31 cellular contexts compared by ENCODE assay signal in genomic region chr6:121201108-121201507, GRCh38.
DNase-seq lines count a peak whose midpoint lies in the region; ATAC-seq, FAIRE-seq and TF ChIP-seq lines count a peak whose summit lies in the region.
"Had no signal": no experiment of that assay in that cellular context is flagged by ENCODE, and none has a peak within 500 bp of the region (broad histone marks: within the 10 kb centered on the region; RNA-seq: fewer than 3 reads in every experiment).

No MANE protein-coding gene starts in this region.

- H3K9ac ChIP-seq in HepG2 (ENCODE audit: insufficient read depth, low read depth, low read length) (no peak overlapping the region), astrocyte (ENCODE audit: low read length) (no peak overlapping the region)
- H3K9ac ChIP-seq: GM23248 had no signal

- no peak for TF ChIP-seq RAD21 in HepG2 (CRISPR knock-in tag; IDR thresholded peaks at IDR 0.05)

- H3K4me1 ChIP-seq in HepG2 (ENCODE audit: insufficient read depth, low read length) (no peaks in the 10 kb centered on the region), right lobe of liver (no peaks in the 10 kb centered on the region), astrocyte (ENCODE audit: insufficient read depth, low read length) (no peaks in the 10 kb centered on the region)
- H3K4me1 ChIP-seq: colonic mucosa, uterus had no signal

- WGBS in HepG2 (ENCODE audit: low lambda C conversion rate), result 35% methylated on average over 2 of the region's 2 CpGs
- WGBS in right lobe of liver (ENCODE audit: insufficient coverage, low coverage, low lambda C conversion rate, missing lambda C conversion rate), result 55% methylated on average over 2 of the region's 2 CpGs

- peaks cover 4% of the 10 kb centered on the region for H3K36me3 Mint-ChIP-seq in astrocyte (ENCODE audit: low read depth, unreplicated experiment)
- H3K36me3 Mint-ChIP-seq: activated naive CD4-positive, alpha-beta T cell treated with anti-CD3 and anti-CD28 coated beads, Interleukin-2, amount 10 ng/mL, durations not matched to agents 7 days and 5 days had no signal

- no peaks in the 10 kb centered on the region for H3K9me3 ChIP-seq in HepG2 (ENCODE audit: low read length)
- H3K9me3 ChIP-seq in right lobe of liver, result no peaks in the 10 kb centered on the region
- no peaks in the 10 kb centered on the region for H3K9me3 ChIP-seq in astrocyte (ENCODE audit: insufficient read depth, low read depth, low read length)
- H3K9me3 ChIP-seq: colonic mucosa, thoracic aorta, uterus had no signal

- H3K4me2 ChIP-seq in HepG2 (ENCODE audit: low read depth, low read length) (no peak overlapping the region), astrocyte (ENCODE audit: low read length) (no peak overlapping the region)

- TF ChIP-seq POLR2A in HepG2 (IDR thresholded peaks at IDR 0.05; ENCODE audit: insufficient read depth in 1 of 2, low read depth in 2 of 2, low read length in 2 of 2) (no peak), right lobe of liver (IDR thresholded peaks at IDR 0.05) (no peak)

- CTCF ChIA-PET in HepG2 (lab: Yijun Ruan, JAX; ENCODE audit: low intra/inter-chr PET ratio, low total read pairs), result no interaction called here

- no peak overlapping the region for H2AFZ ChIP-seq in HepG2 (ENCODE audit: low read length)
- no peak overlapping the region for H2AFZ ChIP-seq in astrocyte (ENCODE audit: low read depth, low read length)
- H2AFZ ChIP-seq: GM23248 had no signal

- no TSS peak for BruUV-seq in HepG2 (replicated peaks; lab: Mats Ljungman, UMichigan)

- no peaks in the 10 kb centered on the region for H3K79me2 ChIP-seq in HepG2 (ENCODE audit: insufficient read depth, low read length)
- no peaks in the 10 kb centered on the region for H3K79me2 ChIP-seq in astrocyte (ENCODE audit: insufficient read depth, low read length)

- H4K20me1 ChIP-seq in HepG2 (ENCODE audit: insufficient read depth, low read length) (no peaks in the 10 kb centered on the region), astrocyte (ENCODE audit: insufficient read depth, low read length) (no peaks in the 10 kb centered on the region)

- intact Hi-C loops in HepG2 (cut with micrococcal nuclease; ENCODE audit: unreplicated experiment), result no loop called here
- intact Hi-C loops in right lobe of liver (cut with DNase I), result no loop called here
- intact Hi-C loops in left ventricle myocardium superior (cut with micrococcal nuclease), result no loop called here

- H3K4me1 Mint-ChIP-seq in astrocyte (ENCODE audit: low read depth, unreplicated experiment), result no peaks in the 10 kb centered on the region
- H3K4me1 Mint-ChIP-seq: activated naive CD4-positive, alpha-beta T cell treated with anti-CD3 and anti-CD28 coated beads, Interleukin-2, amount 10 ng/mL, durations not matched to agents 7 days and 5 days; activated T-helper 17 cell treated with anti-CD3 and anti-CD28 coated beads, Interleukin-2, amount 50 U/mL, for 72 hours; stimulated activated naive CD8-positive, alpha-beta T cell treated with anti-CD3 and anti-CD28 coated beads, Interleukin-15, amount 100 ng/mL, for 72 hours had no signal

- H3K27me3 Mint-ChIP-seq in astrocyte (ENCODE audit: low read depth, unreplicated experiment), result no peaks in the 10 kb centered on the region
- H3K27me3 Mint-ChIP-seq: activated naive CD4-positive, alpha-beta T cell treated with anti-CD3 and anti-CD28 coated beads, Interleukin-2, amount 10 ng/mL, durations not matched to agents 7 days and 5 days; activated T-helper 17 cell treated with anti-CD3 and anti-CD28 coated beads, Interleukin-2, amount 50 U/mL, for 72 hours; stimulated activated naive CD8-positive, alpha-beta T cell treated with anti-CD3 and anti-CD28 coated beads, Interleukin-15, amount 100 ng/mL, for 72 hours had no signal

- POLR2A ChIA-PET in HepG2 (lab: Yijun Ruan, JAX), result no interaction called here

- no peak for TF ChIP-seq EP300 in HepG2 (IDR thresholded peaks at IDR 0.05; ENCODE audit: low read depth in 2 of 2, low read length in 2 of 2)
- TF ChIP-seq EP300 in HepG2 (CRISPR knock-in tag; IDR thresholded peaks at IDR 0.05; ENCODE audit: borderline replicate concordance), result no peak

- H3K4me3 ChIP-seq in HepG2 (replicated peaks in 1 of 3; ENCODE audit: insufficient read depth in 1 of 3, low read depth in 2 of 3, low read length in 3 of 3) (no peak overlapping the region), right lobe of liver (no peak overlapping the region), astrocyte (ENCODE audit: insufficient read depth, low read depth, low read length) (no peak overlapping the region), fibroblast of villous mesenchyme (ENCODE audit: low read depth, low read length) (no peak overlapping the region)
- H3K4me3 ChIP-seq: colonic mucosa, GM23248, thoracic aorta, uterus had no signal

- no peaks in the 10 kb centered on the region for H3K9me3 Mint-ChIP-seq in astrocyte (ENCODE audit: unreplicated experiment)
- H3K9me3 Mint-ChIP-seq: activated naive CD4-positive, alpha-beta T cell treated with anti-CD3 and anti-CD28 coated beads, Interleukin-2, amount 10 ng/mL, durations not matched to agents 7 days and 5 days; activated T-helper 17 cell treated with anti-CD3 and anti-CD28 coated beads, Interleukin-2, amount 50 U/mL, for 72 hours; HFFc6; stimulated activated naive CD8-positive, alpha-beta T cell treated with anti-CD3 and anti-CD28 coated beads, Interleukin-15, amount 100 ng/mL, for 72 hours had no signal

- ATAC-seq in HepG2 (no peak), right lobe of liver (no peak), left ventricle myocardium superior (no peak), left lobe of liver (no peak), HG03565 (IDR thresholded peaks at IDR 0.05; ENCODE audit: unreplicated experiment) (no peak)
- ATAC-seq: activated T-helper 17 cell treated with anti-CD3 and anti-CD28 coated beads, Interleukin-2, amount 50 U/mL, for 72 hours; Panc1; right cardiac atrium; stimulated activated naive CD8-positive, alpha-beta T cell treated with anti-CD3 and anti-CD28 coated beads, Interleukin-15, amount 100 ng/mL, for 72 hours had no signal

- FAIRE-seq in HepG2 (lab: Jason Lieb, UNC) (no peak), astrocyte (lab: Jason Lieb, UNC) (peak; percentile 41)
- FAIRE-seq: A204.1 had no signal

- no peak overlapping the region for H3K4me3 Mint-ChIP-seq in astrocyte (ENCODE audit: unreplicated experiment)
- H3K4me3 Mint-ChIP-seq: activated naive CD4-positive, alpha-beta T cell treated with anti-CD3 and anti-CD28 coated beads, Interleukin-2, amount 10 ng/mL, durations not matched to agents 7 days and 5 days; activated T-helper 17 cell treated with anti-CD3 and anti-CD28 coated beads, Interleukin-2, amount 50 U/mL, for 72 hours; HFFc6; mesothelial cell of epicardium; stimulated activated naive CD8-positive, alpha-beta T cell treated with anti-CD3 and anti-CD28 coated beads, Interleukin-15, amount 100 ng/mL, for 72 hours had no signal

- no peak overlapping the region for H3K27ac Mint-ChIP-seq in astrocyte (ENCODE audit: unreplicated experiment)
- H3K27ac Mint-ChIP-seq: activated naive CD4-positive, alpha-beta T cell treated with anti-CD3 and anti-CD28 coated beads, Interleukin-2, amount 10 ng/mL, durations not matched to agents 7 days and 5 days; activated T-helper 17 cell treated with anti-CD3 and anti-CD28 coated beads, Interleukin-2, amount 50 U/mL, for 72 hours; HFFc6; mesothelial cell of epicardium had no signal

- in situ Hi-C loops in HepG2 (cut with HindIII; ENCODE audit: extremely low pct_ligation_motif_present, low pct_unique_long_range_greater_than_20kb), result no loop called here

- DNase-seq in HepG2 (ENCODE audit: low spot score) (no peak), right lobe of liver (no peak), astrocyte (ENCODE audit: low read depth) (peak; percentile 23), fibroblast of villous mesenchyme (ENCODE audit: low read depth) (peak; percentile 44), anterior cingulate cortex (lab: John Stamatoyannopoulos, UW) (no peak), left ventricle myocardium superior (no peak), left lobe of liver (ENCODE audit: low spot score) (no peak)
- DNase-seq: activated CD4-positive, alpha-beta T cell treated with anti-CD3 and anti-CD28 coated beads for 4 hours; activated naive CD4-positive, alpha-beta T cell treated with anti-CD3 and anti-CD28 coated beads, Interleukin-2, amount 10 ng/mL, durations not matched to agents 7 days and 5 days; amniotic stem cell; colonic mucosa; effector CD4-positive, alpha-beta T cell; GM23248; HFFc6; NCI-H1930; NCI-H2171 treated with DMSO at 0.1 percent for 48 hours; NCI-H510A treated with DMSO at 0.1 percent for 48 hours; posterior cingulate gyrus; right cardiac atrium; SIG-M5; stimulated activated CD8-positive, alpha-beta memory T cell treated with anti-CD3 and anti-CD28 coated beads, Interleukin-4, amount 100 ng/mL, for 48 hours; stimulated activated naive CD8-positive, alpha-beta T cell treated with anti-CD3 and anti-CD28 coated beads, Interleukin-15, amount 100 ng/mL, for 72 hours; SW 1271; uterus had no signal

- H3K27me3 ChIP-seq in HepG2 (ENCODE audit: control insufficient read depth in 1 of 2, insufficient read depth in 2 of 2, low read length in 2 of 2), result no peaks in the 10 kb centered on the region
- no peaks in the 10 kb centered on the region for H3K27me3 ChIP-seq in right lobe of liver
- H3K27me3 ChIP-seq in astrocyte (ENCODE audit: insufficient read depth, low read length), result no peaks in the 10 kb centered on the region
- H3K27me3 ChIP-seq: colonic mucosa, uterus had no signal

- no peak overlapping the region for H3K27ac ChIP-seq in HepG2 (ENCODE audit: extremely low read length, insufficient read depth, low read length)
- H3K27ac ChIP-seq in right lobe of liver, result no peak overlapping the region
- no peak overlapping the region for H3K27ac ChIP-seq in astrocyte (ENCODE audit: low read depth, low read length)
- H3K27ac ChIP-seq: colonic mucosa, GM23248, thoracic aorta, uterus, VCaP had no signal

- H3K36me3 ChIP-seq in HepG2 (replicated peaks in 1 of 2; ENCODE audit: control insufficient read depth in 1 of 2, insufficient read depth in 2 of 2, low read length in 2 of 2) (no peaks in the 10 kb centered on the region), right lobe of liver (no peaks in the 10 kb centered on the region), astrocyte (ENCODE audit: insufficient read depth, low read length) (no peaks in the 10 kb centered on the region)
- H3K36me3 ChIP-seq: colonic mucosa, thoracic aorta, uterus had no signal

- TF ChIP-seq CTCF in HepG2 (CRISPR knock-in tag; IDR thresholded peaks at IDR 0.05) (no peak), right lobe of liver (IDR thresholded peaks at IDR 0.05) (no peak), astrocyte (IDR thresholded peaks at IDR 0.05; ENCODE audit: insufficient read depth, low read depth, low read length) (no peak), fibroblast of villous mesenchyme (IDR thresholded peaks at IDR 0.05; ENCODE audit: insufficient read depth, low read depth, low read length) (no peak)

Comparison
In these comparisons a context has a peak if more than half of its experiments do, and no peak if none do; other contexts are left out.
1. DNase-seq: peak in astrocyte (single experiment) and fibroblast of villous mesenchyme (single experiment); none in HepG2 (single experiment), right lobe of liver (0 of 3), anterior cingulate cortex (0 of 58), left ventricle myocardium superior (single experiment) and left lobe of liver (single experiment).